Comparison of ENCODE assay signal across 1 cellular context in the genomic region with DNA sequence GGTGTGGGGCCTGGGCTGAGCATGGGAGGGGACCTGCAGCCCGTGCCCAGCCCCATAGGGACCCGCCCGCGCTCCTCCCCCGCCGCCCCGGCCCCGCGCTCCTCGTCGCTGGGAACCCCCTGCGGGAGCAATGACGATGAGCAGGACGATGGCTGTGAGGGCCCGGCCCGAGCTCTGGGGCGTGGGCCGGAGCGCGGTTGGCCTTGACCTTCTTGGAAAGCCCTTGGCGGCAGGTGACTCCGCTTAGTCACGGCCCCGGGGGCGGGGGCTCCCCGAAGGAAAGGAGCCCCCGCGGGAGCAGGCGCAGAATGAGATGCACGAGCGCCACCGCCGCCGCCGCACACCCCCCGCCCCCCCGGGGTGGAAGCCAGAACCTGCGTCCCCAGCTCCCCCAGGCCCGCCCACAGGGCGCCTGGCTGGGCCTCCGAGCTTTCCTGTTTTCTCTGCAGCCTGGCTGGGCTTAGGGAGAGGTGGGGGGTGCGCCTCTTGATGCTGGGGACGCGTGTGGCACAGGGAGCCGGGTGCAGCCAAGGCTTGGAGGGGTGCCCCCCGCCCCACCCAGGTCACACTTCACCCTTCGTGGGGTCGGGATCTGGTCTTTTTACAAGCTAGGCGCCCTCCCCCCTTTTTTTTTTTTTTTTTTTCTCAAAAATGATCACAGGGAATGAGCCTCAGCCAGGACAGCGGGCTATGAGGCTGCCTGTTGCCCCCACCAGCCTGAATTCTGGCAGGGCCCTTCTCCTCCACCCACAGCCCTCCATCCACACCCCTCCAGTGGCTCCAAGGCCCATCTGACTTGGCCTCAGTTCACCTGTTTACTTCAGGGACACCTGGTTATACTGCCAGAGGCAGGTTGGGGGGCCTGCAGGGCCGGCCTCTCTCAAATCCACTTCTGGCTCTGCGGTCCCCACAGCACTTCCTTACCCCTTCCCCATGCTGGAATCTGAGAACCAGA.
TF ChIP-seq lines count a peak whose summit lies in the region.

No MANE protein-coding gene starts in this region.

TF ChIP-seq in K562, 482 proteins besides CTCF, POLR2A, EP300 and RAD21 (continued from another document):
- TF ChIP-seq RBM22 (IDR thresholded peaks at IDR 0.05; ENCODE audit: low read depth, low read length, poor library complexity, severe bottlenecking) (no peak), MYNN (IDR thresholded peaks at IDR 0.05) (peak; percentile 41; the same call in 1 of the 2 replicates), MYNN (CRISPR knock-in tag; IDR thresholded peaks at IDR 0.05) (no peak), C11orf30 (IDR thresholded peaks at IDR 0.05; ENCODE audit: low read depth) (no peak; the same call in 1 of the 2 replicates), ZFP1 (CRISPR knock-in tag; IDR thresholded peaks at IDR 0.05) (no peak), NCOA2 (IDR thresholded peaks at IDR 0.05; ENCODE audit: partially characterized antibody in 2 of 2) (no peak), TFAM (CRISPR knock-in tag; conservative IDR thresholded peaks at IDR 0.05) (no peak), NR4A1 (CRISPR knock-in tag; IDR thresholded peaks at IDR 0.05) (no peak), NR4A1 (tag; IDR thresholded peaks at IDR 0.05) (no peak), RHOXF2B (CRISPR knock-in tag; conservative IDR thresholded peaks at IDR 0.05) (no peak), SNRNP70 (optimal IDR thresholded peaks at IDR 0.05; ENCODE audit: low read depth, low read length) (no peak), ZNF146 (CRISPR knock-in tag; IDR thresholded peaks at IDR 0.05; ENCODE audit: unreplicated experiment) (no peak), ZNF165 (CRISPR knock-in tag; IDR thresholded peaks at IDR 0.05; ENCODE audit: borderline replicate concordance) (no peak), POLR3G (IDR thresholded peaks at IDR 0.05; ENCODE audit: extremely low read depth, insufficient read length, insufficient replicate concordance) (no peak), ETV5 (CRISPR knock-in tag; IDR thresholded peaks at IDR 0.05; ENCODE audit: low read depth) (no peak), TAF15 (IDR thresholded peaks at IDR 0.05; ENCODE audit: low read depth, low read length) (no peak), ZNF316 (IDR thresholded peaks at IDR 0.05) (0 out of 2 replicates have a peak, but pooled peaks have one; percentile 28), ZNF23 (CRISPR knock-in tag; IDR thresholded peaks at IDR 0.05) (no peak), GATAD2A (IDR thresholded peaks at IDR 0.05) (no peak), PRMT5 (CRISPR knock-in tag; IDR thresholded peaks at IDR 0.05) (no peak), IRF2 (CRISPR knock-in tag; IDR thresholded peaks at IDR 0.05) (no peak), ZNF354B (CRISPR knock-in tag; IDR thresholded peaks at IDR 0.05) (no peak), TRIM24 (IDR thresholded peaks at IDR 0.05) (no peak), EWSR1 (IDR thresholded peaks at IDR 0.05; ENCODE audit: borderline replicate concordance, low read depth, partially characterized antibody) (no peak)
- TF ChIP-seq, protein P1, sequence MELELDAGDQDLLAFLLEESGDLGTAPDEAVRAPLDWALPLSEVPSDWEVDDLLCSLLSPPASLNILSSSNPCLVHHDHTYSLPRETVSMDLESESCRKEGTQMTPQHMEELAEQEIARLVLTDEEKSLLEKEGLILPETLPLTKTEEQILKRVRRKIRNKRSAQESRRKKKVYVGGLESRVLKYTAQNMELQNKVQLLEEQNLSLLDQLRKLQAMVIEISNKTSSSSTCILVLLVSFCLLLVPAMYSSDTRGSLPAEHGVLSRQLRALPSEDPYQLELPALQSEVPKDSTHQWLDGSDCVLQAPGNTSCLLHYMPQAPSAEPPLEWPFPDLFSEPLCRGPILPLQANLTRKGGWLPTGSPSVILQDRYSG (tag; conservative IDR thresholded peaks at IDR 0.05; ENCODE audit: low read depth) = no peak
- TF ChIP-seq, protein P2, sequence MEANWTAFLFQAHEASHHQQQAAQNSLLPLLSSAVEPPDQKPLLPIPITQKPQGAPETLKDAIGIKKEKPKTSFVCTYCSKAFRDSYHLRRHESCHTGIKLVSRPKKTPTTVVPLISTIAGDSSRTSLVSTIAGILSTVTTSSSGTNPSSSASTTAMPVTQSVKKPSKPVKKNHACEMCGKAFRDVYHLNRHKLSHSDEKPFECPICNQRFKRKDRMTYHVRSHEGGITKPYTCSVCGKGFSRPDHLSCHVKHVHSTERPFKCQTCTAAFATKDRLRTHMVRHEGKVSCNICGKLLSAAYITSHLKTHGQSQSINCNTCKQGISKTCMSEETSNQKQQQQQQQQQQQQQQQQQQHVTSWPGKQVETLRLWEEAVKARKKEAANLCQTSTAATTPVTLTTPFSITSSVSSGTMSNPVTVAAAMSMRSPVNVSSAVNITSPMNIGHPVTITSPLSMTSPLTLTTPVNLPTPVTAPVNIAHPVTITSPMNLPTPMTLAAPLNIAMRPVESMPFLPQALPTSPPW (CRISPR knock-in tag; IDR thresholded peaks at IDR 0.05) = peak; percentile 98
- TF ChIP-seq, protein P3, sequence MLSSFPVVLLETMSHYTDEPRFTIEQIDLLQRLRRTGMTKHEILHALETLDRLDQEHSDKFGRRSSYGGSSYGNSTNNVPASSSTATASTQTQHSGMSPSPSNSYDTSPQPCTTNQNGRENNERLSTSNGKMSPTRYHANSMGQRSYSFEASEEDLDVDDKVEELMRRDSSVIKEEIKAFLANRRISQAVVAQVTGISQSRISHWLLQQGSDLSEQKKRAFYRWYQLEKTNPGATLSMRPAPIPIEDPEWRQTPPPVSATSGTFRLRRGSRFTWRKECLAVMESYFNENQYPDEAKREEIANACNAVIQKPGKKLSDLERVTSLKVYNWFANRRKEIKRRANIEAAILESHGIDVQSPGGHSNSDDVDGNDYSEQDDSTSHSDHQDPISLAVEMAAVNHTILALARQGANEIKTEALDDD (IDR thresholded peaks at IDR 0.05) = no peak
- TF ChIP-seq, protein P4, sequence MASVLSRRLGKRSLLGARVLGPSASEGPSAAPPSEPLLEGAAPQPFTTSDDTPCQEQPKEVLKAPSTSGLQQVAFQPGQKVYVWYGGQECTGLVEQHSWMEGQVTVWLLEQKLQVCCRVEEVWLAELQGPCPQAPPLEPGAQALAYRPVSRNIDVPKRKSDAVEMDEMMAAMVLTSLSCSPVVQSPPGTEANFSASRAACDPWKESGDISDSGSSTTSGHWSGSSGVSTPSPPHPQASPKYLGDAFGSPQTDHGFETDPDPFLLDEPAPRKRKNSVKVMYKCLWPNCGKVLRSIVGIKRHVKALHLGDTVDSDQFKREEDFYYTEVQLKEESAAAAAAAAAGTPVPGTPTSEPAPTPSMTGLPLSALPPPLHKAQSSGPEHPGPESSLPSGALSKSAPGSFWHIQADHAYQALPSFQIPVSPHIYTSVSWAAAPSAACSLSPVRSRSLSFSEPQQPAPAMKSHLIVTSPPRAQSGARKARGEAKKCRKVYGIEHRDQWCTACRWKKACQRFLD (CRISPR knock-in tag; IDR thresholded peaks at IDR 0.05) = no peak
- TF ChIP-seq, protein P5, sequence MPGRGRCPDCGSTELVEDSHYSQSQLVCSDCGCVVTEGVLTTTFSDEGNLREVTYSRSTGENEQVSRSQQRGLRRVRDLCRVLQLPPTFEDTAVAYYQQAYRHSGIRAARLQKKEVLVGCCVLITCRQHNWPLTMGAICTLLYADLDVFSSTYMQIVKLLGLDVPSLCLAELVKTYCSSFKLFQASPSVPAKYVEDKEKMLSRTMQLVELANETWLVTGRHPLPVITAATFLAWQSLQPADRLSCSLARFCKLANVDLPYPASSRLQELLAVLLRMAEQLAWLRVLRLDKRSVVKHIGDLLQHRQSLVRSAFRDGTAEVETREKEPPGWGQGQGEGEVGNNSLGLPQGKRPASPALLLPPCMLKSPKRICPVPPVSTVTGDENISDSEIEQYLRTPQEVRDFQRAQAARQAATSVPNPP (IDR thresholded peaks at IDR 0.05; ENCODE audit: borderline replicate concordance, insufficient read depth, insufficient read length) = no peak
- TF ChIP-seq, protein P6, sequence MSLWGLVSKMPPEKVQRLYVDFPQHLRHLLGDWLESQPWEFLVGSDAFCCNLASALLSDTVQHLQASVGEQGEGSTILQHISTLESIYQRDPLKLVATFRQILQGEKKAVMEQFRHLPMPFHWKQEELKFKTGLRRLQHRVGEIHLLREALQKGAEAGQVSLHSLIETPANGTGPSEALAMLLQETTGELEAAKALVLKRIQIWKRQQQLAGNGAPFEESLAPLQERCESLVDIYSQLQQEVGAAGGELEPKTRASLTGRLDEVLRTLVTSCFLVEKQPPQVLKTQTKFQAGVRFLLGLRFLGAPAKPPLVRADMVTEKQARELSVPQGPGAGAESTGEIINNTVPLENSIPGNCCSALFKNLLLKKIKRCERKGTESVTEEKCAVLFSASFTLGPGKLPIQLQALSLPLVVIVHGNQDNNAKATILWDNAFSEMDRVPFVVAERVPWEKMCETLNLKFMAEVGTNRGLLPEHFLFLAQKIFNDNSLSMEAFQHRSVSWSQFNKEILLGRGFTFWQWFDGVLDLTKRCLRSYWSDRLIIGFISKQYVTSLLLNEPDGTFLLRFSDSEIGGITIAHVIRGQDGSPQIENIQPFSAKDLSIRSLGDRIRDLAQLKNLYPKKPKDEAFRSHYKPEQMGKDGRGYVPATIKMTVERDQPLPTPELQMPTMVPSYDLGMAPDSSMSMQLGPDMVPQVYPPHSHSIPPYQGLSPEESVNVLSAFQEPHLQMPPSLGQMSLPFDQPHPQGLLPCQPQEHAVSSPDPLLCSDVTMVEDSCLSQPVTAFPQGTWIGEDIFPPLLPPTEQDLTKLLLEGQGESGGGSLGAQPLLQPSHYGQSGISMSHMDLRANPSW (CRISPR knock-in tag; IDR thresholded peaks at IDR 0.05) = no peak
TF ChIP-seq in K562: peak in this region for 61.
